In genomic region chr14:53955671-53956426, GRCh38 we compare ENCODE assay signal across 8 cellular contexts. TPM values are rescaled to one million over a fixed set of nuclear protein-coding genes. Genes with fewer than 3 reads are reported as not detected.
DNase-seq lines count a peak whose midpoint lies in the region; ATAC-seq, FAIRE-seq and TF ChIP-seq lines count a peak whose summit lies in the region.

No MANE protein-coding gene starts in this region.

- in situ Hi-C loops in T47D (cut with HindIII; ENCODE audit: low pct_unique_long_range_greater_than_20kb, low sequenced_read_pairs) = no loop called here

- H3K9me3 Mint-ChIP-seq in activated naive CD4-positive, alpha-beta T cell treated with anti-CD3 and anti-CD28 coated beads, Interleukin-2, amount 50 U/mL, for 24 hours = no peaks in the 10 kb centered on the region

- FAIRE-seq in D721Med (lab: Jason Lieb, UNC) = no peak

- H3K36me3 Mint-ChIP-seq in activated naive CD4-positive, alpha-beta T cell treated with anti-CD3 and anti-CD28 coated beads, Interleukin-2, amount 50 U/mL, for 24 hours = no peaks in the 10 kb centered on the region

- peaks cover 41% of the 10 kb centered on the region for H3K4me1 Mint-ChIP-seq in activated naive CD4-positive, alpha-beta T cell treated with anti-CD3 and anti-CD28 coated beads, Interleukin-2, amount 50 U/mL, for 24 hours

- H3K27me3 ChIP-seq in lung (ENCODE audit: control insufficient read depth, insufficient read depth) = no peaks in the 10 kb centered on the region

- H3K9me3 ChIP-seq in lung (ENCODE audit: control insufficient read depth in 2 of 2, insufficient read depth in 1 of 2, low read length in 1 of 2) = no peaks in the 10 kb centered on the region

- TF ChIP-seq CTCF in lung (IDR thresholded peaks at IDR 0.05; ENCODE audit: control extremely low read depth, extremely low read depth) = no peak
- TF ChIP-seq CTCF in D721Med (IDR thresholded peaks at IDR 0.05; ENCODE audit: insufficient read depth, missing control alignments) = no peak

- 2 to 3% methylated on average over 51 to 52 of the region's 52 CpGs for WGBS in lung, 2 donors
- WGBS in urinary bladder = 2% methylated on average over 52 of the region's 52 CpGs

- H3K4me1 ChIP-seq in lung (ENCODE audit: control insufficient read depth in 2 of 2, insufficient read depth in 2 of 2, low read length in 2 of 2) (peaks cover 0 to 9% of the 10 kb centered on the region in 2 donors), urinary bladder (ENCODE audit: insufficient read depth) (no peaks in the 10 kb centered on the region)

- peaks cover 48% of the 10 kb centered on the region for H3K27me3 Mint-ChIP-seq in activated naive CD4-positive, alpha-beta T cell treated with anti-CD3 and anti-CD28 coated beads, Interleukin-2, amount 50 U/mL, for 24 hours

- no peak for DNase-seq in activated naive CD4-positive, alpha-beta T cell treated with Interleukin-2 at 50 U/mL for 16 hours
- DNase-seq in T47D (ENCODE audit: low read depth in 1 of 2, low spot score in 1 of 2) (peak; percentile 64 to 88), lung (ENCODE audit: low spot score) (peak; percentile 60), D721Med (ENCODE audit: insufficient read length, low spot score) (no peak)
- no peak for DNase-seq in stimulated activated CD4-positive, alpha-beta T cell treated with anti-CD3 and anti-CD28 coated beads, Interleukin-4, amount 100 ng/mL, for 24 hours

- H3K27ac ChIP-seq in lung (ENCODE audit: low read depth in 1 of 2, low read length in 1 of 2) (peak overlapping the region in 1 of 2 donors; percentile 55), urinary bladder (ENCODE audit: low read depth) (peak overlapping the region; percentile 69)

- H3K36me3 ChIP-seq in lung (ENCODE audit: control insufficient read depth in 2 of 2, insufficient read depth in 2 of 2, low read length in 2 of 2) (no peaks in the 10 kb centered on the region), urinary bladder (ENCODE audit: insufficient read depth) (no peaks in the 10 kb centered on the region)

- peak overlapping the region; percentile 54 for H3K4me3 Mint-ChIP-seq in activated naive CD4-positive, alpha-beta T cell treated with anti-CD3 and anti-CD28 coated beads, Interleukin-2, amount 50 U/mL, for 24 hours

- H3K27ac Mint-ChIP-seq in activated naive CD4-positive, alpha-beta T cell treated with anti-CD3 and anti-CD28 coated beads, Interleukin-2, amount 50 U/mL, for 24 hours = no peak overlapping the region

- H3K4me3 ChIP-seq in lung (peak overlapping the region; percentile 41), urinary bladder (ENCODE audit: low read depth, low read length) (peak overlapping the region; percentile 72)

- ATAC-seq in lung (ENCODE audit: insufficient read depth, low FRiP score) (no peak), HG03432 (IDR thresholded peaks at IDR 0.05; ENCODE audit: unreplicated experiment) (no peak)

RNA-seq across cellular contexts. Expression of gene BMP4, which starts 0.8 kb away (rescaled TPM):
- 10 to 100 TPM; 13.3 to 39.0 TPM for total RNA-seq in lung
- polyA plus RNA-seq in lung = 10 to 100 TPM in 1 of 2 donors, 1 to 10 TPM in 1; 7.1 to 10.5 TPM
- 46.3 TPM for total RNA-seq in urinary bladder
- 82.4 TPM for polyA plus RNA-seq in urinary bladder

Comparison
In these comparisons a context has a peak if more than half of its experiments do, and no peak if none do; other contexts are left out.
1. DNase-seq: peak in T47D (2 of 2) and lung (single experiment); none in activated naive CD4-positive, alpha-beta T cell treated with Interleukin-2 at 50 U/mL for 16 hours (single experiment), D721Med (single experiment) and stimulated activated CD4-positive, alpha-beta T cell treated with anti-CD3 and anti-CD28 coated beads, Interleukin-4, amount 100 ng/mL, for 24 hours (single experiment).